10 cellular contexts compared by ENCODE assay signal in the genomic region with DNA sequence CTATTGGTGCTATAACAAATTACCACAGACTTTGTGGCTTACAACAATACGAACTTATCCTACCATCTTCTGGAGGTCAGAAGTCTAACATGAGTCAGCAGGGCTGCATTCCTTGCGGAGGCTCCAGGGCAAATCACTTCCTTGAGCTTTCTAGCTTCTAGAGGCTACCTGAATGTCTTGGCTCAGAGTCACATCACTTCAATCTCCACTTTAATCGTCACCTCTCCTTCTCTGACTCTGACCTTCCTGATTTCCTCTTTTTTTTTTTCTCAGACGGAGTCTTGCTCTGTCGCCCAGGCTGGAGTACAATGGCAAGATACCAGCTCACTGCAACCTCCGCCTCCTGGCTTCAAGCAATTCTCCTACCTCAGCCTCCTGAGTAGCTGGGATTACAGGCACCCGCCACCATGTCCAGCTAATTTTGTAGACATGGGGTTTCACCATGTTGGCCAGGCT. TPM values are rescaled to one million over a fixed set of nuclear protein-coding genes. Genes with fewer than 3 reads are reported as not detected.
DNase-seq lines count a peak whose midpoint lies in the region; ATAC-seq and TF ChIP-seq lines count a peak whose summit lies in the region.
"Had no signal": no experiment of that assay in that cellular context is flagged by ENCODE, and none has a peak within 500 bp of the region (broad histone marks: within the 10 kb centered on the region; RNA-seq: fewer than 3 reads in every experiment).

No MANE protein-coding gene starts in this region.

- dilution Hi-C loops in IMR-90 (cut with HindIII; ENCODE audit: low sequenced_read_pairs, unreplicated experiment), result no loop called here

- ATAC-seq in IMR-90 (ENCODE audit: low read depth), result peak; percentile 49; the same call in 1 of the 2 replicates
- no peak for ATAC-seq in stimulated activated naive CD8-positive, alpha-beta T cell treated with anti-CD3 and anti-CD28 coated beads, Interleukin-15, Interleukin-2, amounts not matched to agents 100 U/mL and 50 U/mL, for 24 hours
- ATAC-seq in GM18498 (IDR thresholded peaks at IDR 0.05; ENCODE audit: unreplicated experiment), result no peak

- no peak overlapping the region for H2BK20ac ChIP-seq in IMR-90 (ENCODE audit: low read depth, low read length)

- H3K36me3 ChIP-seq in IMR-90 (ENCODE audit: control insufficient read depth, insufficient read depth, low read length), result no peaks in the 10 kb centered on the region

- no peak for TF ChIP-seq RAD21 in IMR-90 (IDR thresholded peaks at IDR 0.05; ENCODE audit: low read length)

- H4K20me1 ChIP-seq in IMR-90 (ENCODE audit: insufficient read depth, low read length), result no peaks in the 10 kb centered on the region

- in situ Hi-C loops in IMR-90 (cut with MboI; ENCODE audit: low sequenced_read_pairs), result no loop called here
- in situ Hi-C loops in T47D (cut with HindIII; ENCODE audit: low pct_unique_long_range_greater_than_20kb, low sequenced_read_pairs), result no loop called here

- no peak overlapping the region for H3K9ac ChIP-seq in IMR-90 (ENCODE audit: low read depth, low read length)

- no peak overlapping the region for H3K18ac ChIP-seq in IMR-90 (ENCODE audit: low read depth, low read length)

- H2AK5ac ChIP-seq in IMR-90 (ENCODE audit: low read depth, low read length), result no peak overlapping the region

- peaks cover 3% of the 10 kb centered on the region for H3K9me1 ChIP-seq in IMR-90 (ENCODE audit: insufficient read depth, low read length)

- TF ChIP-seq CTCF in AG09309 (IDR thresholded peaks at IDR 0.05; ENCODE audit: control insufficient read depth, insufficient read depth, low read depth, low read length, missing control alignments) (no peak), IMR-90 (conservative IDR thresholded peaks at IDR 0.05; ENCODE audit: low read depth, low read length) (no peak)

- H3K4ac ChIP-seq in IMR-90 (ENCODE audit: low read depth, low read length), result no peak overlapping the region

- H3K27ac ChIP-seq in IMR-90 (ENCODE audit: insufficient read depth, low read length), result no peak overlapping the region

- intact Hi-C loops in IMR-90 (cut with micrococcal nuclease), result loop anchor here (5.0 kb wide), 1 partner anchor 64 kb away; no protein-coding TSS in a partner anchor

- H3K4me1 ChIP-seq in IMR-90 (ENCODE audit: control insufficient read depth, insufficient read depth, low read length), result peaks cover 6% of the 10 kb centered on the region

- CTCF ChIA-PET in IMR-90 (lab: Yijun Ruan, JAX), result interaction anchor here (0.6 kb wide), 2 partner anchors 72 to 684 kb away, joined by 3 read pairs; no protein-coding TSS in a partner anchor

- no peak overlapping the region for H3K56ac ChIP-seq in IMR-90 (ENCODE audit: extremely low read depth, insufficient read depth, low read length)

- H3K4me2 ChIP-seq in IMR-90 (ENCODE audit: low read depth, low read length), result no peak overlapping the region

- H3K14ac ChIP-seq in IMR-90 (replicated peaks; ENCODE audit: low read depth, low read length), result no peak overlapping the region

- no peak overlapping the region for H3K4me3 ChIP-seq in AG09309 (ENCODE audit: control insufficient read depth, low read depth, low read length)
- no peak overlapping the region for H3K4me3 ChIP-seq in IMR-90 (ENCODE audit: insufficient read depth, low read depth, low read length)

- DNase-seq in AG09309 (ENCODE audit: low read depth) (peak; percentile 34), IMR-90 (peak; percentile 68), T47D (ENCODE audit: low read depth in 1 of 2, low spot score in 1 of 2) (peak; percentile 8 to 91), left kidney (ENCODE audit: low read depth, low spot score) (peak; percentile 22), NCI-H1417 (lab: John Stamatoyannopoulos, UW) (no peak), SHP77 treated with DMSO at 0.1 percent for 48 hours (lab: John Stamatoyannopoulos, UW) (no peak)
- no peak for DNase-seq in stimulated activated naive CD8-positive, alpha-beta T cell treated with anti-CD3 and anti-CD28 coated beads, Interleukin-15, Interleukin-2, amounts not matched to agents 100 U/mL and 50 U/mL, for 24 hours
- DNase-seq: activated naive CD4-positive, alpha-beta T cell; KG1 had no signal

- H2AK9ac ChIP-seq in IMR-90 (replicated peaks; ENCODE audit: low read depth, low read length, poor library complexity), result no peak overlapping the region

- no peak overlapping the region for H4K8ac ChIP-seq in IMR-90 (ENCODE audit: low read depth in 2 of 2, low read length in 2 of 2)

- BruUV-seq in IMR-90 (replicated peaks; lab: Mats Ljungman, UMichigan), result no TSS peak

- no peak overlapping the region for H2BK5ac ChIP-seq in IMR-90 (ENCODE audit: low read depth, low read length, poor library complexity, severe bottlenecking)

- H2BK15ac ChIP-seq in IMR-90 (ENCODE audit: low read depth, low read length), result no peak overlapping the region

- H3K9me3 ChIP-seq in IMR-90 (ENCODE audit: control insufficient read depth, insufficient read depth, low read length), result no peaks in the 10 kb centered on the region

- H4K5ac ChIP-seq in IMR-90 (ENCODE audit: low read depth, low read length), result no peak overlapping the region

- H3K27me3 ChIP-seq in IMR-90 (ENCODE audit: control insufficient read depth, insufficient read depth, low read length), result no peaks in the 10 kb centered on the region

- H2AFZ ChIP-seq in IMR-90 (replicated peaks; ENCODE audit: low read length, poor library complexity), result no peak overlapping the region

- H2BK120ac ChIP-seq in IMR-90 (ENCODE audit: low read depth, low read length), result no peak overlapping the region

- 56% methylated on average over 4 of the region's 7 CpGs; no CpG with 5 or more reads in 1 of the 2 experiments for WGBS in IMR-90 (ENCODE audit: extremely low coverage in 2 of 2, insufficient read length in 1 of 2), 2 experiments

- H4K91ac ChIP-seq in IMR-90 (ENCODE audit: insufficient read depth, low read depth, low read length), result no peak overlapping the region

- peaks cover 0 to 2% of the 10 kb centered on the region in 2 experiments; a peak in 1 of 4 replicates for H3K79me1 ChIP-seq in IMR-90 (ENCODE audit: low read depth in 1 of 2, low read length in 2 of 2)

- no peak for TF ChIP-seq POLR2A in IMR-90 (IDR thresholded peaks at IDR 0.05; ENCODE audit: low read depth, low read length)

- H3K23ac ChIP-seq in IMR-90 (ENCODE audit: low read depth, low read length), result no peak overlapping the region

- POLR2A ChIA-PET in IMR-90 (lab: Charles Lee; ENCODE audit: unreplicated experiment), result no interaction called here

TF ChIP-seq in IMR-90, 13 proteins besides CTCF, POLR2A, EP300 and RAD21:
- no peak for TF ChIP-seq SMC3 (IDR thresholded peaks at IDR 0.05; ENCODE audit: low read depth, low read length)
- no peak for TF ChIP-seq MAZ (IDR thresholded peaks at IDR 0.05; ENCODE audit: borderline replicate concordance, low read depth, low read length)
- no peak for TF ChIP-seq NFE2L2 (IDR thresholded peaks at IDR 0.05; ENCODE audit: low read depth, low read length)
- TF ChIP-seq MXI1 (IDR thresholded peaks at IDR 0.05; ENCODE audit: borderline replicate concordance, low read depth, low read length), result no peak
- TF ChIP-seq FOS (IDR thresholded peaks at IDR 0.05; ENCODE audit: low read depth, low read length), result 0 out of 2 replicates have a peak, but pooled peaks have one; percentile 20
- TF ChIP-seq, protein P1, sequence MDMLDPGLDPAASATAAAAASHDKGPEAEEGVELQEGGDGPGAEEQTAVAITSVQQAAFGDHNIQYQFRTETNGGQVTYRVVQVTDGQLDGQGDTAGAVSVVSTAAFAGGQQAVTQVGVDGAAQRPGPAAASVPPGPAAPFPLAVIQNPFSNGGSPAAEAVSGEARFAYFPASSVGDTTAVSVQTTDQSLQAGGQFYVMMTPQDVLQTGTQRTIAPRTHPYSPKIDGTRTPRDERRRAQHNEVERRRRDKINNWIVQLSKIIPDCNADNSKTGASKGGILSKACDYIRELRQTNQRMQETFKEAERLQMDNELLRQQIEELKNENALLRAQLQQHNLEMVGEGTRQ (IDR thresholded peaks at IDR 0.05; ENCODE audit: low read depth, low read length), result no peak

RNA-seq across cellular contexts. Expression of a gene that starts 44.6 kb away (rescaled TPM):
- 26.3 and 35.3 TPM in 2 replicates for total RNA-seq in IMR-90 (2012; rRNA removed)
- polyA plus RNA-seq in IMR-90 (2012; rRNA removed), result 17.4 and 25.2 TPM in 2 replicates
- polyA plus RNA-seq in IMR-90 (2012; cell fraction: cytosol; rRNA removed), result 11.2 and 14.4 TPM in 2 replicates
- 4.8 and 19.4 TPM in 2 replicates for polyA plus RNA-seq in IMR-90 (2012; cell fraction: nucleus; rRNA removed; ENCODE audit: low replicate concordance)

RNA-seq across cellular contexts. Expression of a gene that starts 44.9 kb away (rescaled TPM):
- total RNA-seq in IMR-90 (2012; rRNA removed), result 21.0 and 21.9 TPM in 2 replicates
- 12.3 and 15.9 TPM in 2 replicates for polyA plus RNA-seq in IMR-90 (2012; rRNA removed)
- polyA plus RNA-seq in IMR-90 (2012; cell fraction: cytosol; rRNA removed), result 5.2 and 5.6 TPM in 2 replicates
- polyA plus RNA-seq in IMR-90 (2012; cell fraction: nucleus; rRNA removed; ENCODE audit: low replicate concordance), result 1.5 and 9.0 TPM in 2 replicates

Comparison
In these comparisons a context has a peak if more than half of its experiments do, and no peak if none do; other contexts are left out.
1. DNase-seq: peak in AG09309 (single experiment), IMR-90 (single experiment), T47D (2 of 2) and left kidney (single experiment); none in stimulated activated naive CD8-positive, alpha-beta T cell treated with anti-CD3 and anti-CD28 coated beads, Interleukin-15, Interleukin-2, amounts not matched to agents 100 U/mL and 50 U/mL, for 24 hours (single experiment), NCI-H1417 (0 of 3) and SHP77 treated with DMSO at 0.1 percent for 48 hours (single experiment).